8 cellular contexts compared by ENCODE assay signal in the genomic region with DNA sequence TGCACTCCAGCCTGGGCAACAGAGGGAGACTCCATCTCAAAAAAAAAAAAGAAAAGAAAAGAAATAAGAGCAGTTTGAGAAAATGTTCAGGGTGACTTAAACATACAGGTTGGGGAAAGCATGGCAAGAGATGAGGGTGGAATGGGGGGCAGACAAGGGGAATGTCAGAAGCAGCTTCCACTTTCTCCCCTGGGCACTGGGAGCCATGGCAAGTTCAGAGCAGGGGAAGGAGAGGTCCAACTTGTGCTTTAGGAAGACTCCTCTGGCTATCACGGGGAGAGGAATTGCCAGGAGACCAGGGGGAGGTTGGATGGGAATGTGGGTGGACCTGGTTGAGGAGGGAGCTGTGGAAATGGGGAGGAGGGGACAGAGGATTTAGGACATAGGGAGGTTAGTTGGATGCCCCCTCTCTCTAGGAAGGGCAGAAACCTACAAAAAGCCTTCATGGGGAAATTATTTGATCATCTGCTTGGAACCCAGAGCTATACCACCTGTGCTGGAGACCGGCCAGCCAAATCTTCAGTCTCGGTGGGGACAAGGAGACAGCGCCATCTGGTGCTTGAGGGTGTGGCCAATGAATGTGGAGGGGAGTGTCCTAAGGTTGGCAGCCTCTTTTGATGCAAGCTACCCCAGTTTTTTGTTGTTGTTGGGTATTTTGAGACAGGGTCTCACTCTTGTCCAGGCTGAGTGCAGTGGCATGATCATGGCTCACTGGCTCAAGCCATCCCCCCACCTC. TPM values are rescaled to one million over a fixed set of nuclear protein-coding genes. Genes with fewer than 3 reads are reported as not detected.
DNase-seq lines count a peak whose midpoint lies in the region; TF ChIP-seq lines count a peak whose summit lies in the region.

No MANE protein-coding gene starts in this region.

- H3F3A ChIP-seq in MM.1S (ENCODE audit: insufficient read depth, low read length): no peaks in the 10 kb centered on the region

- H3K4me2 ChIP-seq in MM.1S (ENCODE audit: low read depth, low read length): no peak overlapping the region

- H2AFZ ChIP-seq in MM.1S (ENCODE audit: low read length): no peak overlapping the region

- H4K20me1 ChIP-seq in MM.1S (ENCODE audit: insufficient read depth, low read length): no peaks in the 10 kb centered on the region

- H3K4me1 ChIP-seq in MM.1S (ENCODE audit: low read length): 0 out of 2 replicates have a peak, but pooled peaks cover 4% of the 10 kb centered on the region

- no peaks in the 10 kb centered on the region for H3K9me2 ChIP-seq in MM.1S (replicated peaks; ENCODE audit: insufficient read depth, low read length)

- H3K9ac ChIP-seq in MM.1S (ENCODE audit: low read length): no peak overlapping the region

- TF ChIP-seq CTCF in MM.1S (IDR thresholded peaks at IDR 0.05; ENCODE audit: low read length): peak; percentile 72

- H3K27ac ChIP-seq in MM.1S (ENCODE audit: low read length): no peak overlapping the region

- no peaks in the 10 kb centered on the region for H3K36me3 ChIP-seq in MM.1S (replicated peaks; ENCODE audit: insufficient read depth, low read length)

- no peaks in the 10 kb centered on the region for H3K9me3 ChIP-seq in MM.1S (replicated peaks; ENCODE audit: insufficient read depth, low read length)

- H3K27me3 ChIP-seq in MM.1S (replicated peaks; ENCODE audit: insufficient read depth, low read length): no peaks in the 10 kb centered on the region

- H3K79me2 ChIP-seq in MM.1S (ENCODE audit: low read length): no peaks in the 10 kb centered on the region

- no peak overlapping the region for H3K4me3 ChIP-seq in MM.1S (ENCODE audit: low read length)

- DNase-seq in ELR (ENCODE audit: low read depth): peak; percentile 56
- peak; percentile 79 for DNase-seq in MM.1S
- DNase-seq in T follicular helper cell (ENCODE audit: low read depth): peak; percentile 63
- peak; percentile 39 for DNase-seq in activated naive CD8-positive, alpha-beta T cell treated with anti-CD3 and anti-CD28 coated beads, Interleukin-2, amount 50 U/mL, for 16 hours (ENCODE audit: low read depth, low spot score)
- DNase-seq in left kidney (ENCODE audit: low read depth, low spot score): peak; percentile 81
- DNase-seq in stimulated activated CD8-positive, alpha-beta memory T cell treated with anti-CD3 and anti-CD28 coated beads, Interleukin-7, amount 100 ng/mL, for 24 hours (ENCODE audit: low read depth): peak; percentile 30
- DNase-seq in inferior parietal cortex (ENCODE audit: extremely low spot score): no peak
- DNase-seq in A172 (ENCODE audit: low spot score): no peak

RNA-seq across cellular contexts. Expression of a gene that starts 7.3 kb away (rescaled TPM):
- 35.5 and 47.9 TPM in 2 replicates for total RNA-seq in A172 (2014; rRNA removed; shearing (Covaris generic))

RNA-seq across cellular contexts. Expression of a gene that starts 7.7 kb away (rescaled TPM):
- total RNA-seq in A172 (2014; rRNA removed; shearing (Covaris generic)): 6.4 and 14.2 TPM in 2 replicates

RNA-seq across cellular contexts. Expression of a gene that starts 34.8 kb away (rescaled TPM):
- total RNA-seq in A172 (2014; rRNA removed; shearing (Covaris generic)): 57.2 and 58.7 TPM in 2 replicates

RNA-seq across cellular contexts. Expression of a gene that starts 36.7 kb away (rescaled TPM):
- total RNA-seq in A172 (2014; rRNA removed; shearing (Covaris generic)): 13.3 and 18.8 TPM in 2 replicates

Comparison
In these comparisons a context has a peak if more than half of its experiments do, and no peak if none do; other contexts are left out.
1. DNase-seq: peak in ELR (single experiment), MM.1S (single experiment), T follicular helper cell (single experiment), activated naive CD8-positive, alpha-beta T cell treated with anti-CD3 and anti-CD28 coated beads, Interleukin-2, amount 50 U/mL, for 16 hours (single experiment), left kidney (single experiment) and stimulated activated CD8-positive, alpha-beta memory T cell treated with anti-CD3 and anti-CD28 coated beads, Interleukin-7, amount 100 ng/mL, for 24 hours (single experiment); none in inferior parietal cortex (single experiment) and A172 (single experiment).